In genomic region chr15:44663410-44664272, GRCh38 we compare ENCODE assay signal across 8 cellular contexts. TPM values are rescaled to one million over a fixed set of nuclear protein-coding genes. Genes with fewer than 3 reads are reported as not detected.
DNase-seq lines count a peak whose midpoint lies in the region; ATAC-seq and TF ChIP-seq lines count a peak whose summit lies in the region.

TSS of gene SPG11 (minus strand) at chr15:44663662. CDS start at chr15:44663647, 15 bp downstream.

- H3K36me3 Mint-ChIP-seq in activated T-cell treated with anti-CD3 and anti-CD28 coated beads, Interleukin-2, amount 50 U/mL, for 4 hours (ENCODE audit: insufficient read depth), result peaks cover 11% of the 10 kb centered on the region

- WGBS in esophagus, 2 donors, result 8% methylated on average over 53 of the region's 53 CpGs

- H3K4me3 Mint-ChIP-seq in activated T-cell treated with anti-CD3 and anti-CD28 coated beads, Interleukin-2, amount 50 U/mL, for 4 hours, result peak within 1 kb of the TSS; percentile 96

- H3K27me3 ChIP-seq in esophagus (ENCODE audit: control insufficient read depth in 1 of 2, insufficient read depth in 2 of 2, low read length in 2 of 2) (no peaks in the 10 kb centered on the region), muscle layer of colon (ENCODE audit: control insufficient read depth in 1 of 2, insufficient read depth in 2 of 2, low read length in 2 of 2) (no peaks in the 10 kb centered on the region)

- in situ Hi-C loops in KBM-7 (cut with MboI; ENCODE audit: low pct_unique_long_range_greater_than_20kb, low sequenced_read_pairs), result no loop called here

- H3K27me3 Mint-ChIP-seq in activated T-cell treated with anti-CD3 and anti-CD28 coated beads, Interleukin-2, amount 50 U/mL, for 4 hours (ENCODE audit: low read depth), result no peaks in the 10 kb centered on the region

- H3K36me3 ChIP-seq in esophagus (ENCODE audit: control insufficient read depth in 2 of 2, insufficient read depth in 2 of 2, low read length in 1 of 2) (no peaks in the 10 kb centered on the region), muscle layer of colon (ENCODE audit: insufficient read depth, low read length) (peaks cover 8% of the 10 kb centered on the region)

- DNase-seq in DMS53 treated with DMSO at 0.1 percent for 48 hours (lab: John Stamatoyannopoulos, UW; ENCODE audit: unreplicated experiment), result peak; percentile 93
- DNase-seq in KBM-7, result peak; percentile 99
- DNase-seq in activated T-cell treated with anti-CD3 and anti-CD28 coated beads, Interleukin-2, amount 50 U/mL, for 4 hours, result peak; percentile 95
- peak; percentile 93 to 97 for DNase-seq in stimulated activated CD8-positive, alpha-beta memory T cell treated with anti-CD3 and anti-CD28 coated beads, Interleukin-7, amount 100 ng/mL, for 4 hours (ENCODE audit: low read depth in 2 of 2)

- peaks cover 0 to 2% of the 10 kb centered on the region in 2 donors for H3K4me1 ChIP-seq in esophagus (ENCODE audit: control insufficient read depth in 2 of 2, insufficient read depth in 2 of 2, low read length in 1 of 2)
- H3K4me1 ChIP-seq in muscle layer of colon (ENCODE audit: insufficient read depth, low read length), result peaks cover 17% of the 10 kb centered on the region

- H3K27ac ChIP-seq in esophagus (ENCODE audit: low read depth in 2 of 2, low read length in 1 of 2) (peak within 1 kb of the TSS; percentile 97 to 98), muscle layer of colon (ENCODE audit: low read depth, low read length) (peak within 1 kb of the TSS; percentile 95)

- peaks cover 64% of the 10 kb centered on the region for H3K4me1 Mint-ChIP-seq in activated T-cell treated with anti-CD3 and anti-CD28 coated beads, Interleukin-2, amount 50 U/mL, for 4 hours (ENCODE audit: low read depth)

- H3K9me3 Mint-ChIP-seq in activated T-cell treated with anti-CD3 and anti-CD28 coated beads, Interleukin-2, amount 50 U/mL, for 4 hours, result no peaks in the 10 kb centered on the region

- H3K9me3 ChIP-seq in esophagus (ENCODE audit: control insufficient read depth in 2 of 2, insufficient read depth in 1 of 2, low read depth in 1 of 2, low read length in 1 of 2) (no peaks in the 10 kb centered on the region), muscle layer of colon (ENCODE audit: low read length) (no peaks in the 10 kb centered on the region)

- peak within 1 kb of the TSS; percentile 94 for H3K9ac ChIP-seq in muscle layer of colon (ENCODE audit: low read length)

- peak; percentile 87 for ATAC-seq in GM21619 (IDR thresholded peaks at IDR 0.05; ENCODE audit: unreplicated experiment)
- ATAC-seq in activated T-cell treated with anti-CD3 and anti-CD28 coated beads, Interleukin-2, amount 50 U/mL, for 4 hours, result peak; percentile 87 to 89

- H3K4me3 ChIP-seq in esophagus (ENCODE audit: low read depth in 1 of 2, low read length in 2 of 2) (peak within 1 kb of the TSS; percentile 83 to 99), muscle layer of colon (ENCODE audit: low read depth in 1 of 2, low read length in 2 of 2) (peak within 1 kb of the TSS; percentile 98 to 99)

TF ChIP-seq in PFSK-1, 5 proteins besides CTCF, POLR2A, EP300 and RAD21:
- TF ChIP-seq TAF1 (IDR thresholded peaks at IDR 0.05; ENCODE audit: borderline replicate concordance, insufficient read depth, low read length), result peak; percentile 89
- TF ChIP-seq FOXP2 (optimal IDR thresholded peaks at IDR 0.05; ENCODE audit: borderline replicate concordance, extremely low read depth, extremely low read length, insufficient read depth), result peak; percentile 90
- TF ChIP-seq POLR2AphosphoS5 (IDR thresholded peaks at IDR 0.05; ENCODE audit: low read depth, low read length), result peak; percentile 91
- TF ChIP-seq SIN3A (IDR thresholded peaks at IDR 0.05; ENCODE audit: borderline replicate concordance, insufficient read depth, low read length), result no peak
- no peak; a peak in 1 of 4 replicates for TF ChIP-seq REST (IDR thresholded peaks at IDR 0.05; ENCODE audit: insufficient read depth in 1 of 2, low read depth in 2 of 2, low read length in 2 of 2)
TF ChIP-seq in PFSK-1: peak in this region for 3.

RNA-seq across cellular contexts. Expression of gene SPG11, which starts in this region (rescaled TPM):
- polyA plus RNA-seq in PFSK-1 (2012; ENCODE audit: insufficient read length, low read depth), result 41.4 TPM
- 10 to 100 TPM; 36.9 to 37.3 (median 37.1) TPM for total RNA-seq in activated T-cell treated with anti-CD3 and anti-CD28 coated beads, Interleukin-2, amount 50 U/mL, for 4 hours
- 10 to 100 TPM; 23.5 to 29.4 TPM for polyA plus RNA-seq in esophagus

Comparison
In these comparisons a context has a peak if more than half of its experiments do, and no peak if none do; other contexts are left out.
1. Peak in every context shown above with its lines: DNase-seq, ATAC-seq, H3K4me3 ChIP-seq and H3K27ac ChIP-seq.